In genomic region chr9:37942616-37943328, GRCh38 we compare ENCODE assay signal across 19 cellular contexts. TPM values are rescaled to one million over a fixed set of nuclear protein-coding genes. Genes with fewer than 3 reads are reported as not detected.
DNase-seq lines count a peak whose midpoint lies in the region; ATAC-seq, FAIRE-seq and TF ChIP-seq lines count a peak whose summit lies in the region.
"Had no signal": no experiment of that assay in that cellular context is flagged by ENCODE, and none has a peak within 500 bp of the region (broad histone marks: within the 10 kb centered on the region; RNA-seq: fewer than 3 reads in every experiment).

No MANE protein-coding gene starts in this region.

- intact Hi-C loops in body of pancreas (cut with DNase I), result no loop called here
- intact Hi-C loops in kidney (cut with DNase I), result no loop called here

- H3K36me3 ChIP-seq in body of pancreas (replicated peaks in 1 of 2; ENCODE audit: insufficient read depth in 1 of 2, low read depth in 2 of 2) (peaks cover 0 to 11% of the 10 kb centered on the region in 2 donors), kidney (ENCODE audit: control insufficient read depth in 1 of 2, insufficient read depth in 2 of 2, low read length in 2 of 2) (peaks cover 2 to 18% of the 10 kb centered on the region in 2 donors), subcutaneous abdominal adipose tissue (ENCODE audit: control insufficient read depth in 5 of 5, insufficient read depth in 5 of 5, low read length in 5 of 5) (peaks cover 0 to 43% (median 32%) of the 10 kb centered on the region in 5 donors)

- H3K27me3 Mint-ChIP-seq in HFFc6 (ENCODE audit: insufficient read depth), result peaks cover 8% of the 10 kb centered on the region
- H3K27me3 Mint-ChIP-seq: dendritic cell treated with granulocyte-macrophage colony-stimulating factor and Interleukin-4, amounts not matched to agents 40 ng/mL and 50 ng/mL, for 4 days; T-helper 17 cell had no signal

- H3K9ac ChIP-seq in kidney (ENCODE audit: low read length in 2 of 2), result no peak overlapping the region
- no peak overlapping the region for H3K9ac ChIP-seq in subcutaneous abdominal adipose tissue (ENCODE audit: low read length in 5 of 5)

- peak overlapping the region; percentile 33 for H3K4me3 Mint-ChIP-seq in HFFc6
- H3K4me3 Mint-ChIP-seq: activated B cell treated with CpG ODN at 0.5 μM for 24 hours; dendritic cell treated with granulocyte-macrophage colony-stimulating factor and Interleukin-4, amounts not matched to agents 40 ng/mL and 50 ng/mL, for 4 days; T-helper 17 cell had no signal

- WGBS in body of pancreas, 2 donors, result 80 to 87% methylated on average over 9 to 12 of the region's 12 CpGs

- TF ChIP-seq POLR2A in body of pancreas (IDR thresholded peaks at IDR 0.05), result no peak

- no peak overlapping the region for H3K4me3 ChIP-seq in body of pancreas
- no peak overlapping the region for H3K4me3 ChIP-seq in kidney (ENCODE audit: low read length in 2 of 2)
- H3K4me3 ChIP-seq in subcutaneous abdominal adipose tissue (ENCODE audit: low read depth in 1 of 5, low read length in 5 of 5), result no peak overlapping the region
- H3K4me3 ChIP-seq: heart right ventricle, psoas muscle, stomach had no signal

- H3K27ac ChIP-seq in body of pancreas (peak overlapping the region in 3 of 4 donors; percentile 37 to 52 (median 45)), kidney (ENCODE audit: low read depth in 2 of 2, low read length in 2 of 2) (peak overlapping the region; percentile 29 to 34), subcutaneous abdominal adipose tissue (ENCODE audit: low read depth, low read length) (peak overlapping the region; percentile 62)
- H3K27ac ChIP-seq: C4-2B, psoas muscle had no signal

- peaks cover 12% of the 10 kb centered on the region; the same call in 1 of the 2 replicates for H3K36me3 Mint-ChIP-seq in HFFc6 (ENCODE audit: low read depth)

- H3K27ac Mint-ChIP-seq in HFFc6, result peak overlapping the region; percentile 89
- H3K27ac Mint-ChIP-seq: activated B cell treated with CpG ODN at 0.5 μM for 24 hours; dendritic cell treated with granulocyte-macrophage colony-stimulating factor and Interleukin-4, amounts not matched to agents 40 ng/mL and 50 ng/mL, for 4 days; T-helper 17 cell had no signal

- H3K9me3 ChIP-seq in body of pancreas (no peaks in the 10 kb centered on the region), kidney (ENCODE audit: control insufficient read depth in 1 of 2, low read length in 2 of 2) (no peaks in the 10 kb centered on the region), subcutaneous abdominal adipose tissue (ENCODE audit: control insufficient read depth in 5 of 5, low read length in 5 of 5) (no peaks in the 10 kb centered on the region)
- H3K9me3 ChIP-seq: heart right ventricle, psoas muscle, stomach had no signal

- no peak for DNase-seq in HFFc6
- DNase-seq in body of pancreas, result no peak
- no peak for DNase-seq in kidney
- no peak for DNase-seq in activated gamma-delta T cell (lab: John Stamatoyannopoulos, UW)
- DNase-seq in NK-92 treated with Interleukin-12 subunit alpha and Interleukin-12 subunit beta, amount 100 ng/mL, for 24 hours (lab: John Stamatoyannopoulos, UW), result no peak
- DNase-seq: activated B cell treated with CpG ODN at 0.5 μM for 24 hours; activated effector memory CD4-positive, alpha-beta T cell treated with Interleukin-2 at 50 U/mL for 16 hours; DND-41; left colon; NCI-H524; OCI-M1; stomach; T-helper 17 cell had no signal

- ATAC-seq in body of pancreas (no peak), HG03571 (IDR thresholded peaks at IDR 0.05; ENCODE audit: unreplicated experiment) (no peak)
- ATAC-seq: left colon, T-helper 17 cell had no signal

- no peak for FAIRE-seq in kidney (lab: Jason Lieb, UNC)

- peaks cover 88% of the 10 kb centered on the region for H3K4me1 Mint-ChIP-seq in HFFc6 (ENCODE audit: low read depth)
- H3K4me1 Mint-ChIP-seq: activated B cell treated with CpG ODN at 0.5 μM for 24 hours had no signal

- H3K27me3 ChIP-seq in body of pancreas (no peaks in the 10 kb centered on the region), subcutaneous abdominal adipose tissue (ENCODE audit: control insufficient read depth in 5 of 5, insufficient read depth in 4 of 5, low read length in 5 of 5) (no peaks in the 10 kb centered on the region)
- H3K27me3 ChIP-seq: heart right ventricle, stomach had no signal

- no peak for TF ChIP-seq CTCF in HFFc6 (IDR thresholded peaks at IDR 0.05)
- TF ChIP-seq CTCF in body of pancreas (IDR thresholded peaks at IDR 0.05), result no peak
- TF ChIP-seq CTCF in kidney (IDR thresholded peaks at IDR 0.05; ENCODE audit: borderline replicate concordance, extremely low read depth, insufficient read depth), result no peak

- peaks cover 37% of the 10 kb centered on the region for H3K4me1 ChIP-seq in body of pancreas
- H3K4me1 ChIP-seq in kidney (ENCODE audit: control insufficient read depth in 1 of 2, insufficient read depth in 1 of 2, low read depth in 1 of 2, low read length in 2 of 2), result peaks cover 38 to 44% of the 10 kb centered on the region in 2 donors
- H3K4me1 ChIP-seq in subcutaneous abdominal adipose tissue (ENCODE audit: control insufficient read depth in 5 of 5, insufficient read depth in 5 of 5, low read length in 5 of 5), result peaks cover 14 to 38% (median 37%) of the 10 kb centered on the region in 5 donors

- H3K9me3 Mint-ChIP-seq in HFFc6, result no peaks in the 10 kb centered on the region
- H3K9me3 Mint-ChIP-seq: activated B cell treated with CpG ODN at 0.5 μM for 24 hours; dendritic cell treated with granulocyte-macrophage colony-stimulating factor and Interleukin-4, amounts not matched to agents 40 ng/mL and 50 ng/mL, for 4 days had no signal

RNA-seq across cellular contexts. Expression of gene SLC25A51, which starts 38.8 kb away (rescaled TPM):
- total RNA-seq in HFFc6 (2021; fragmentation: NEBNext Ultra II Directional; extraction: Animal tissue kit (Norgen Biotek cat#: 25700)), result 10 to 100 TPM; 29.1 to 35.0 (median 32.9) TPM
- total RNA-seq in body of pancreas, result 10 to 100 TPM; 17.1 to 18.1 TPM
- total RNA-seq in kidney, result 25.5 TPM
- polyA plus RNA-seq in kidney (ENCODE audit: insufficient read depth, low read depth, low replicate concordance), result 10.7 TPM
